Comparison of ENCODE assay signal across 8 cellular contexts in the genomic region with DNA sequence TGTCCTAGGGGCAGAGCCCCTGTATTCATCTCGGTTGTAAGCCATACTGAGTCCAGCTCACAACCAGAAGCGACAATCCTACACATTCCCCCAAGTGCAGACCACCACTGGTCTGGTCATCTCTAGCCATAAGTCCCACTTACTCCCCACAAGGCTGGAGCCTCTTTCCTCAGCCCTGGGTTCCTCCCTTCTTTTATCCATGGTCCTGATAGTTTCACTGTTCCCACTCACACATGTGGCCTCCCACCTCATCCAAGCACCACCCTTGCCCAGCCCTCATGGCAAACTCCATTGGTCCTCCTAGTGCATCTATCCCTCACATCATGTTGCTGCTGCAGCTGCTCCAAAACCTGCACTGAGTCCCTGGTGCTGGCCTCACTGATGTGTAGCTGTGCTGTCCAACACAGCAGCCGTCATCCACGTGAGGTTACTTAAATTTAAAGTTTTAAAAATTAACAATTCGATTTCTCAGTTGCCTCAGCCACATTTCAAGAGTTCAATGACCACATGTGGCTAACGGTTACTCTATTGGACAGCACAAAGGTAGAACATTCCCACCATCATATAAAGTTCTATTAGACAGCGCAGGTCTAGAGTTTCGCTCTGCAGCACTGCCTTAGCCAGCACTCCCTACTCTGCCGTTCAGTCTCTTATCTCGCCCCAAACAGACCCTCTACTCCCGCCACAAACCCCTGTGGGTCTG. TPM values are rescaled to one million over a fixed set of nuclear protein-coding genes. Genes with fewer than 3 reads are reported as not detected.
A peak's percentile ranks its signal among the peaks of the same experiment; 100 is the strongest.
DNase-seq lines count a peak whose midpoint lies in the region; ATAC-seq and TF ChIP-seq lines count a peak whose summit lies in the region.
"Not testable (repeated sequence)": the region's sequence is repeated elsewhere in the genome, so short reads cannot be mapped to it uniquely, and the experiment has no call there.

No MANE protein-coding gene starts in this region.

- not testable (repeated sequence) for H3K27me3 ChIP-seq in A673 (replicated peaks; ENCODE audit: insufficient read depth, low read depth, low read length, poor library complexity); kidney epithelial cell (ENCODE audit: control insufficient read depth, insufficient read depth, low read length)

- H3K9me3 Mint-ChIP-seq in effector memory CD8-positive, alpha-beta T cell, result not testable (repeated sequence)

- not testable (repeated sequence) for BruUV-seq in A673 (replicated peaks; lab: Mats Ljungman, UMichigan)

- not testable (repeated sequence) for DNase-seq in A673 (ENCODE audit: low spot score); effector memory CD8-positive, alpha-beta T cell; kidney epithelial cell (ENCODE audit: low read depth)
- DNase-seq in NCI-H82 (lab: John Stamatoyannopoulos, UW) (peak; percentile 71), renal cortical epithelial cell (ENCODE audit: low read depth) (peak; percentile 24)
- DNase-seq in activated CD8-positive, alpha-beta memory T cell treated with anti-CD3 and anti-CD28 coated beads, Interleukin-2, amount 50 U/mL, for 48 hours, result peak; percentile 66

- POLR2A ChIA-PET in A673 (lab: Charles Lee; ENCODE audit: low non-redundant PET), result not testable (repeated sequence)

- not testable (repeated sequence) for H3K4me3 Mint-ChIP-seq in effector memory CD8-positive, alpha-beta T cell

- H3K36me3 ChIP-seq in A673 (ENCODE audit: insufficient read depth, low read length, poor library complexity, severe bottlenecking); kidney epithelial cell (ENCODE audit: control insufficient read depth, insufficient read depth, low read length): not testable (repeated sequence)

- not testable (repeated sequence) for H3K27ac Mint-ChIP-seq in effector memory CD8-positive, alpha-beta T cell

- ATAC-seq in GM18907 (IDR thresholded peaks at IDR 0.05; ENCODE audit: unreplicated experiment) (peak; percentile 6), HG03097 (IDR thresholded peaks at IDR 0.05; ENCODE audit: low FRiP score, unreplicated experiment) (peak; percentile 5)
- peak; percentile 3 for ATAC-seq in effector memory CD8-positive, alpha-beta T cell (replicated peaks)

- H3K4me1 Mint-ChIP-seq in effector memory CD8-positive, alpha-beta T cell (ENCODE audit: low read depth in 2 of 2), result not testable (repeated sequence)

- H3K9me3 ChIP-seq in A673 (ENCODE audit: low read depth, low read length, poor library complexity, severe bottlenecking), result not testable (repeated sequence)

- intact Hi-C loops in A673 (cut with micrococcal nuclease; ENCODE audit: unreplicated experiment), result not testable (repeated sequence)

- not testable (repeated sequence) for H3K36me3 Mint-ChIP-seq in effector memory CD8-positive, alpha-beta T cell (ENCODE audit: insufficient read depth)

- CTCF ChIA-PET in A673 (lab: Charles Lee), result interaction anchor here (1.1 kb wide), 1 partner anchor 445 kb away, joined by 3 read pairs; no protein-coding TSS in a partner anchor

- not testable (repeated sequence) for TF ChIP-seq CTCF in A673 (conservative IDR thresholded peaks at IDR 0.05; ENCODE audit: low read depth, low read length); kidney epithelial cell (IDR thresholded peaks at IDR 0.05; ENCODE audit: insufficient read depth, low read length, poor library complexity, severe bottlenecking)

- H3K4me3 ChIP-seq in A673 (ENCODE audit: low read depth, low read length, poor library complexity, severe bottlenecking) (peak overlapping the region; percentile 54), kidney epithelial cell (ENCODE audit: low read depth, low read length) (peak overlapping the region; percentile 67)

- peak overlapping the region; percentile 74 for H3K27ac ChIP-seq in A673 (ENCODE audit: low read depth, low read length, poor library complexity, severe bottlenecking)

- H3K27me3 Mint-ChIP-seq in effector memory CD8-positive, alpha-beta T cell, result not testable (repeated sequence)

- H3K4me1 ChIP-seq in A673 (ENCODE audit: insufficient read depth, low read length, poor library complexity, severe bottlenecking), result peaks cover 12% of the 10 kb centered on the region

RNA-seq across cellular contexts. Expression of a gene that starts 23.1 kb away (rescaled TPM):
- 1,866 and 1,908 TPM in 2 replicates for total RNA-seq in A673 (2021)
- under 0.01 TPM in 2 replicates for total RNA-seq in kidney epithelial cell
- total RNA-seq in renal cortical epithelial cell, result under 0.01 TPM in 2 replicates

RNA-seq across cellular contexts. Expression of a gene that starts 30.3 kb away (rescaled TPM):
- total RNA-seq in A673 (2021), result 84.3 and 85.2 TPM in 2 replicates
- 50.3 and 50.6 TPM in 2 replicates for total RNA-seq in kidney epithelial cell
- 8.3 and 41.8 TPM in 2 replicates for total RNA-seq in renal cortical epithelial cell

Comparison
In these comparisons a context has a peak if more than half of its experiments do, and no peak if none do; other contexts are left out.
1. RNA of a gene that starts 23.1 kb away (total RNA-seq): 1,866 to 1,908 TPM in A673; under 0.01 TPM in kidney epithelial cell and under 0.01 TPM in renal cortical epithelial cell; every median in the first group is over 1,000 times any median in the second.
2. Peak in every context shown above with its lines, with median percentiles within 50 percentile points of each other: ATAC-seq.